Comparison of ENCODE assay signal across 8 cellular contexts in genomic region chr21:38661296-38662223, GRCh38.
A peak's percentile ranks its signal among the peaks of the same experiment; 100 is the strongest.
DNase-seq lines count a peak whose midpoint lies in the region; ATAC-seq lines count a peak whose summit lies in the region.

No MANE protein-coding gene starts in this region.

- H3K9me3 Mint-ChIP-seq in activated CD4-positive, alpha-beta memory T cell treated with anti-CD3 and anti-CD28 coated beads, Interleukin-2, amount 10 ng/mL, durations not matched to agents 7 days and 5 days = no peaks in the 10 kb centered on the region

- no peak overlapping the region for H3K27ac Mint-ChIP-seq in activated CD4-positive, alpha-beta memory T cell treated with anti-CD3 and anti-CD28 coated beads, Interleukin-2, amount 10 ng/mL, durations not matched to agents 7 days and 5 days

- peaks cover 11% of the 10 kb centered on the region for H3K4me1 Mint-ChIP-seq in activated CD4-positive, alpha-beta memory T cell treated with anti-CD3 and anti-CD28 coated beads, Interleukin-2, amount 10 ng/mL, durations not matched to agents 7 days and 5 days

- intact Hi-C loops in cardiac septum (cut with DNase I) = no loop called here
- intact Hi-C loops in head of caudate nucleus (cut with DNase I) = no loop called here

- peak overlapping the region; percentile 10 for H3K4me3 Mint-ChIP-seq in activated CD4-positive, alpha-beta memory T cell treated with anti-CD3 and anti-CD28 coated beads, Interleukin-2, amount 10 ng/mL, durations not matched to agents 7 days and 5 days

- POLR2A ChIA-PET in activated CD4-positive, alpha-beta memory T cell treated with anti-CD3 and anti-CD28 coated beads, Interleukin-2, amount 10 ng/mL, durations not matched to agents 7 days and 5 days (lab: Charles Lee) = no interaction called here

- ATAC-seq in GM21447 (IDR thresholded peaks at IDR 0.05; ENCODE audit: unreplicated experiment) = no peak

- CTCF ChIA-PET in activated CD4-positive, alpha-beta memory T cell treated with anti-CD3 and anti-CD28 coated beads, Interleukin-2, amount 10 ng/mL, durations not matched to agents 7 days and 5 days (lab: Charles Lee) = interaction anchor here (0.6 kb wide), 1 partner anchor 714 kb away, joined by 3 read pairs; no protein-coding TSS in a partner anchor

- DNase-seq in NCI-H146 (lab: John Stamatoyannopoulos, UW) (peak; percentile 54), NCI-H146 treated with DMSO at 0.1 percent for 48 hours (lab: John Stamatoyannopoulos, UW; ENCODE audit: unreplicated experiment) (no peak), cardiac septum (ENCODE audit: low spot score) (peak; percentile 79), renal cortical epithelial cell (ENCODE audit: low read depth) (peak; percentile 14), SK-N-DZ (ENCODE audit: low spot score) (no peak), head of caudate nucleus (no peak)
- DNase-seq in activated CD4-positive, alpha-beta memory T cell treated with anti-CD3 and anti-CD28 coated beads, Interleukin-2, amount 10 ng/mL, durations not matched to agents 7 days and 5 days = no peak

- peaks cover 2% of the 10 kb centered on the region for H3K36me3 Mint-ChIP-seq in activated CD4-positive, alpha-beta memory T cell treated with anti-CD3 and anti-CD28 coated beads, Interleukin-2, amount 10 ng/mL, durations not matched to agents 7 days and 5 days (ENCODE audit: low read depth)

- H3K27me3 Mint-ChIP-seq in activated CD4-positive, alpha-beta memory T cell treated with anti-CD3 and anti-CD28 coated beads, Interleukin-2, amount 10 ng/mL, durations not matched to agents 7 days and 5 days = peaks cover 54% of the 10 kb centered on the region

Comparison
In these comparisons a context has a peak if more than half of its experiments do, and no peak if none do; other contexts are left out.
1. DNase-seq: peak in NCI-H146 (single experiment), cardiac septum (single experiment) and renal cortical epithelial cell (single experiment); none in NCI-H146 treated with DMSO at 0.1 percent for 48 hours (single experiment), activated CD4-positive, alpha-beta memory T cell treated with anti-CD3 and anti-CD28 coated beads, Interleukin-2, amount 10 ng/mL, durations not matched to agents 7 days and 5 days (single experiment), SK-N-DZ (single experiment) and head of caudate nucleus (0 of 42).